Comparison of ENCODE assay signal across 9 cellular contexts in genomic region chr2:137964066-137964858, GRCh38. TPM values are rescaled to one million over a fixed set of nuclear protein-coding genes. Genes with fewer than 3 reads are reported as not detected.
DNase-seq lines count a peak whose midpoint lies in the region; ATAC-seq and TF ChIP-seq lines count a peak whose summit lies in the region.
"Had no signal": no experiment of that assay in that cellular context is flagged by ENCODE, and none has a peak within 500 bp of the region (broad histone marks: within the 10 kb centered on the region; RNA-seq: fewer than 3 reads in every experiment).

TSS of gene HNMT (plus strand) at chr2:137964473. CDS start at chr2:137964492, 19 bp downstream.

- ATAC-seq in left ventricle myocardium superior (peak; percentile 82), psoas muscle (peak in 3 of 4 donors; percentile 51 to 74 (median 55))
- ATAC-seq in activated naive CD8-positive, alpha-beta T cell treated with anti-CD3 and anti-CD28 coated beads, Interleukin-2, amount 50 U/mL, for 24 hours: no peak

- no peaks in the 10 kb centered on the region for H3K36me3 Mint-ChIP-seq in activated naive CD8-positive, alpha-beta T cell treated with anti-CD3 and anti-CD28 coated beads, Interleukin-2, amount 50 U/mL, for 24 hours (ENCODE audit: low read depth)

- H3K4me1 Mint-ChIP-seq in activated naive CD8-positive, alpha-beta T cell treated with anti-CD3 and anti-CD28 coated beads, Interleukin-2, amount 50 U/mL, for 24 hours: no peaks in the 10 kb centered on the region

- peak in 75 of 76 experiments; percentile 4 to 84 (median 64) for DNase-seq in HUDEP-2 (lab: John Stamatoyannopoulos, UW; ENCODE audit: unreplicated experiment in 76 of 76)
- peak; percentile 47 for DNase-seq in left ventricle myocardium superior
- DNase-seq in psoas muscle: peak; percentile 19 to 58
- DNase-seq in activated naive CD8-positive, alpha-beta T cell treated with anti-CD3 and anti-CD28 coated beads, Interleukin-2, amount 50 U/mL, for 24 hours: no peak
- no peak for DNase-seq in NCI-H187 (lab: John Stamatoyannopoulos, UW)
- DNase-seq in NCI-H345 (lab: John Stamatoyannopoulos, UW): no peak

- H3K27ac ChIP-seq in 22Rv1 (peak within 1 kb of the TSS; percentile 84), angular gyrus (ENCODE audit: low read depth, low read length) (peak within 1 kb of the TSS; percentile 88), psoas muscle (peak within 1 kb of the TSS; percentile 50)
- H3K27ac ChIP-seq: C4-2B had no signal

- H3K4me3 ChIP-seq in psoas muscle: peak within 1 kb of the TSS; percentile 64

- no peak within 1 kb of the TSS for H3K27ac Mint-ChIP-seq in activated naive CD8-positive, alpha-beta T cell treated with anti-CD3 and anti-CD28 coated beads, Interleukin-2, amount 50 U/mL, for 24 hours

- peaks cover 4% of the 10 kb centered on the region for H3K9me3 Mint-ChIP-seq in activated naive CD8-positive, alpha-beta T cell treated with anti-CD3 and anti-CD28 coated beads, Interleukin-2, amount 50 U/mL, for 24 hours

- H3K9me3 ChIP-seq in psoas muscle: no peaks in the 10 kb centered on the region

- intact Hi-C loops in left ventricle myocardium superior (cut with micrococcal nuclease) (no loop called here), psoas muscle (cut with DNase I) (no loop called here)

- no peak for TF ChIP-seq CTCF in 22Rv1 (IDR thresholded peaks at IDR 0.05)
- no peak for TF ChIP-seq CTCF in psoas muscle (IDR thresholded peaks at IDR 0.05)

- H3K4me3 Mint-ChIP-seq in activated naive CD8-positive, alpha-beta T cell treated with anti-CD3 and anti-CD28 coated beads, Interleukin-2, amount 50 U/mL, for 24 hours: no peak within 1 kb of the TSS

- peaks cover 3% of the 10 kb centered on the region for H3K27me3 Mint-ChIP-seq in activated naive CD8-positive, alpha-beta T cell treated with anti-CD3 and anti-CD28 coated beads, Interleukin-2, amount 50 U/mL, for 24 hours

- no peaks in the 10 kb centered on the region for H3K36me3 ChIP-seq in psoas muscle (ENCODE audit: insufficient read depth in 1 of 2, low read depth in 1 of 2)

- H3K4me1 ChIP-seq in psoas muscle: no peaks in the 10 kb centered on the region

- 1 to 11% (median 5%) methylated on average over 15 of the region's 15 CpGs for WGBS in psoas muscle, 3 donors

- H3K27me3 ChIP-seq in psoas muscle (ENCODE audit: insufficient read depth in 3 of 3, low read length in 2 of 3): no peaks in the 10 kb centered on the region

RNA-seq across cellular contexts. Expression of gene HNMT, which starts in this region (rescaled TPM):
- total RNA-seq in left ventricle myocardium superior (11.0 TPM), psoas muscle (1 to 10 TPM; 3.5 to 7.3 (median 5.9) TPM)
- 1 to 10 TPM; 3.8 to 5.2 (median 3.9) TPM for polyA plus RNA-seq in psoas muscle

Comparison
In these comparisons a context has a peak if more than half of its experiments do, and no peak if none do; other contexts are left out.
1. DNase-seq: peak in HUDEP-2 (75 of 76), left ventricle myocardium superior (single experiment) and psoas muscle (2 of 2); none in activated naive CD8-positive, alpha-beta T cell treated with anti-CD3 and anti-CD28 coated beads, Interleukin-2, amount 50 U/mL, for 24 hours (single experiment), NCI-H187 (0 of 2) and NCI-H345 (single experiment).
2. Peak in every context shown above with its lines, with median percentiles within 50 percentile points of each other: H3K27ac ChIP-seq.